14 cellular contexts compared by ENCODE assay signal in the genomic region with DNA sequence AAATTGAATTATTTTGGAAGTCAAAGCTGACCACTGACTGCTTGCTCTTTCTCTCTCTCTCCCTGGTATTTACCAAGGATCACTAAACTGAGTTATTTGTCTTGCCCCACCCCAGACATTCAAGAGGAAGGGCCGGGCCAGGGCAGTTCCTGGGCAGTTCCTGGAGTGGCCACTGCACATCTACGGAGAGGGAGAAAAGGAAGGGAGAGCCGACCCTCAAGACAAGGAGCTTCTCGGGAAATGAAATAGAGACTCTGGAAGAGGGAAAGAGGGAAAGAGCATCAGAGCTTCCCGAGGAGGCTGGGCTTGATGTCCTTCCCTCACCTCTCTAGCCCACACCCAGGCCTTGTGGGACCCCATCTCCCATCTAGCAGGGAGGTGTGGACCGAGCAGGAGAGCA.
"Had no signal": no experiment of that assay in that cellular context is flagged by ENCODE, and none has a peak within 500 bp of the region (broad histone marks: within the 10 kb centered on the region; RNA-seq: fewer than 3 reads in every experiment).

No MANE protein-coding gene starts in this region.

- H3K9ac ChIP-seq: parathyroid adenoma had no signal

- H3K36me3 ChIP-seq: cardiac muscle cell, colonic mucosa, tibial artery had no signal

- H2AFZ ChIP-seq: parathyroid adenoma had no signal

- H3K27me3 ChIP-seq: cardiac muscle cell, colonic mucosa had no signal

- H3K27ac ChIP-seq: cardiac muscle cell, colonic mucosa, parathyroid adenoma, tibial artery, VCaP had no signal

- H3K4me1 ChIP-seq: colonic mucosa, parathyroid adenoma had no signal

- H3K79me2 ChIP-seq: parathyroid adenoma had no signal

- DNase-seq: activated CD4-positive, alpha-beta memory T cell treated with anti-CD3 and anti-CD28 coated beads for 36 hours; activated naive CD4-positive, alpha-beta T cell treated with anti-CD3 and anti-CD28 coated beads for 36 hours; colonic mucosa; effector CD4-positive, alpha-beta T cell; kidney; retina; small intestine; T-helper 1 cell had no signal

- ATAC-seq: stimulated activated effector memory CD8-positive, alpha-beta T cell treated with anti-CD3 and anti-CD28 coated beads, Interleukin-12 subunit alpha, Interleukin-12 subunit beta, amount 100 ng/mL, for 72 hours had no signal

- H3K9me3 ChIP-seq: colonic mucosa, tibial artery had no signal

- H3K4me3 ChIP-seq: cardiac muscle cell, colonic mucosa, lung, tibial artery had no signal
